Comparison of ENCODE assay signal across 1 cellular context in the genomic region with DNA sequence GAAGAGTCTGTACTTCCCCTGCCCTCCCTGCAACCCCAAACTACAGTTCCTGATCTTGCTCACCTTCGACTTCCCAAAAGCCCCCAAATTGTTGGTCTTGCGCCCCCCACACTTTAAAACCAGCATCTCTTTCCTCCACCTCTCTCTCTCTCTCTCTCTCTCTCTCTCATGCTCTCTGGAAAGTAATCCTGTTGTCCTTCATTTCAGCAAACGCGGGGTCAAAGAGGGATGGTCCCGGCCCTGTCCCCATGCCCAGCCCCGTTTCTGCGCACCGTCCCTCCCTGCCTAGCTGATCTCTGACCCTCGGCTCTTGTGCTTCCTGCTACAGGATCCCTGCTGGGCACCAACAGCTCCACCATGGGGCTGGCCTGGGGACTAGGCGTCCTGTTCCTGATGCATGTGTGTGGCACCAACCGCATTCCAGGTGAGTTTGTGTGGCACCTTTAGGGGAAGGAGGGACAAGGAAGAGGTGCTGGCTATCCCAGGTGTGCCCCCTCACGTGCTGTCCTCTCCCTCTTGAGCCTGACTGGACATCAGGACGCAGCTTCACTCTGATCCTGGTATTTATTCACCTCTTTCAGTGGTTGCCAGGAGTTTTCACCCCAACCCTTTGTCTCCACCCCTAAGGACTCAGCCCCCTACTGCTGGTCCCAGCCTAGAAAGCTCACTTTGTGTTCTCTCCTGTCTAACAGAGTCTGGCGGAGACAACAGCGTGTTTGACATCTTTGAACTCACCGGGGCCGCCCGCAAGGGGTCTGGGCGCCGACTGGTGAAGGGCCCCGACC.
TF ChIP-seq lines count a peak whose summit lies in the region.

No MANE protein-coding gene starts in this region.

TF ChIP-seq in H1, 55 proteins besides CTCF, POLR2A, EP300 and RAD21:
- TF ChIP-seq CREB1 (IDR thresholded peaks at IDR 0.05) (0 out of 2 replicates have a peak, but pooled peaks have one; percentile 4), TEAD4 (IDR thresholded peaks at IDR 0.05; ENCODE audit: low read depth, low read length) (peak; percentile 74; the same call in 1 of the 2 replicates), SIRT6 (IDR thresholded peaks at IDR 0.05; ENCODE audit: low read length) (no peak), SP2 (IDR thresholded peaks at IDR 0.05; ENCODE audit: low read length) (no peak), TAF7 (optimal IDR thresholded peaks at IDR 0.05; ENCODE audit: borderline replicate concordance, low read depth, low read length) (peak; percentile 81), TBP (IDR thresholded peaks at IDR 0.05; ENCODE audit: low read depth, low read length) (peak; percentile 29; the same call in 1 of the 2 replicates), ASH2L (IDR thresholded peaks at IDR 0.05; ENCODE audit: low read length) (no peak), MAFK (IDR thresholded peaks at IDR 0.05; ENCODE audit: low read depth, low read length) (no peak), HDAC2 (IDR thresholded peaks at IDR 0.05; ENCODE audit: borderline replicate concordance in 1 of 2, low read depth in 2 of 2, low read length in 2 of 2) (no peak), POLR2AphosphoS5 (IDR thresholded peaks at IDR 0.05; ENCODE audit: low read depth, low read length) (peak; percentile 88), KDM4A (IDR thresholded peaks at IDR 0.05; ENCODE audit: low read depth, low read length, severe bottlenecking) (peak; percentile 23)
- TF ChIP-seq, protein P1, sequence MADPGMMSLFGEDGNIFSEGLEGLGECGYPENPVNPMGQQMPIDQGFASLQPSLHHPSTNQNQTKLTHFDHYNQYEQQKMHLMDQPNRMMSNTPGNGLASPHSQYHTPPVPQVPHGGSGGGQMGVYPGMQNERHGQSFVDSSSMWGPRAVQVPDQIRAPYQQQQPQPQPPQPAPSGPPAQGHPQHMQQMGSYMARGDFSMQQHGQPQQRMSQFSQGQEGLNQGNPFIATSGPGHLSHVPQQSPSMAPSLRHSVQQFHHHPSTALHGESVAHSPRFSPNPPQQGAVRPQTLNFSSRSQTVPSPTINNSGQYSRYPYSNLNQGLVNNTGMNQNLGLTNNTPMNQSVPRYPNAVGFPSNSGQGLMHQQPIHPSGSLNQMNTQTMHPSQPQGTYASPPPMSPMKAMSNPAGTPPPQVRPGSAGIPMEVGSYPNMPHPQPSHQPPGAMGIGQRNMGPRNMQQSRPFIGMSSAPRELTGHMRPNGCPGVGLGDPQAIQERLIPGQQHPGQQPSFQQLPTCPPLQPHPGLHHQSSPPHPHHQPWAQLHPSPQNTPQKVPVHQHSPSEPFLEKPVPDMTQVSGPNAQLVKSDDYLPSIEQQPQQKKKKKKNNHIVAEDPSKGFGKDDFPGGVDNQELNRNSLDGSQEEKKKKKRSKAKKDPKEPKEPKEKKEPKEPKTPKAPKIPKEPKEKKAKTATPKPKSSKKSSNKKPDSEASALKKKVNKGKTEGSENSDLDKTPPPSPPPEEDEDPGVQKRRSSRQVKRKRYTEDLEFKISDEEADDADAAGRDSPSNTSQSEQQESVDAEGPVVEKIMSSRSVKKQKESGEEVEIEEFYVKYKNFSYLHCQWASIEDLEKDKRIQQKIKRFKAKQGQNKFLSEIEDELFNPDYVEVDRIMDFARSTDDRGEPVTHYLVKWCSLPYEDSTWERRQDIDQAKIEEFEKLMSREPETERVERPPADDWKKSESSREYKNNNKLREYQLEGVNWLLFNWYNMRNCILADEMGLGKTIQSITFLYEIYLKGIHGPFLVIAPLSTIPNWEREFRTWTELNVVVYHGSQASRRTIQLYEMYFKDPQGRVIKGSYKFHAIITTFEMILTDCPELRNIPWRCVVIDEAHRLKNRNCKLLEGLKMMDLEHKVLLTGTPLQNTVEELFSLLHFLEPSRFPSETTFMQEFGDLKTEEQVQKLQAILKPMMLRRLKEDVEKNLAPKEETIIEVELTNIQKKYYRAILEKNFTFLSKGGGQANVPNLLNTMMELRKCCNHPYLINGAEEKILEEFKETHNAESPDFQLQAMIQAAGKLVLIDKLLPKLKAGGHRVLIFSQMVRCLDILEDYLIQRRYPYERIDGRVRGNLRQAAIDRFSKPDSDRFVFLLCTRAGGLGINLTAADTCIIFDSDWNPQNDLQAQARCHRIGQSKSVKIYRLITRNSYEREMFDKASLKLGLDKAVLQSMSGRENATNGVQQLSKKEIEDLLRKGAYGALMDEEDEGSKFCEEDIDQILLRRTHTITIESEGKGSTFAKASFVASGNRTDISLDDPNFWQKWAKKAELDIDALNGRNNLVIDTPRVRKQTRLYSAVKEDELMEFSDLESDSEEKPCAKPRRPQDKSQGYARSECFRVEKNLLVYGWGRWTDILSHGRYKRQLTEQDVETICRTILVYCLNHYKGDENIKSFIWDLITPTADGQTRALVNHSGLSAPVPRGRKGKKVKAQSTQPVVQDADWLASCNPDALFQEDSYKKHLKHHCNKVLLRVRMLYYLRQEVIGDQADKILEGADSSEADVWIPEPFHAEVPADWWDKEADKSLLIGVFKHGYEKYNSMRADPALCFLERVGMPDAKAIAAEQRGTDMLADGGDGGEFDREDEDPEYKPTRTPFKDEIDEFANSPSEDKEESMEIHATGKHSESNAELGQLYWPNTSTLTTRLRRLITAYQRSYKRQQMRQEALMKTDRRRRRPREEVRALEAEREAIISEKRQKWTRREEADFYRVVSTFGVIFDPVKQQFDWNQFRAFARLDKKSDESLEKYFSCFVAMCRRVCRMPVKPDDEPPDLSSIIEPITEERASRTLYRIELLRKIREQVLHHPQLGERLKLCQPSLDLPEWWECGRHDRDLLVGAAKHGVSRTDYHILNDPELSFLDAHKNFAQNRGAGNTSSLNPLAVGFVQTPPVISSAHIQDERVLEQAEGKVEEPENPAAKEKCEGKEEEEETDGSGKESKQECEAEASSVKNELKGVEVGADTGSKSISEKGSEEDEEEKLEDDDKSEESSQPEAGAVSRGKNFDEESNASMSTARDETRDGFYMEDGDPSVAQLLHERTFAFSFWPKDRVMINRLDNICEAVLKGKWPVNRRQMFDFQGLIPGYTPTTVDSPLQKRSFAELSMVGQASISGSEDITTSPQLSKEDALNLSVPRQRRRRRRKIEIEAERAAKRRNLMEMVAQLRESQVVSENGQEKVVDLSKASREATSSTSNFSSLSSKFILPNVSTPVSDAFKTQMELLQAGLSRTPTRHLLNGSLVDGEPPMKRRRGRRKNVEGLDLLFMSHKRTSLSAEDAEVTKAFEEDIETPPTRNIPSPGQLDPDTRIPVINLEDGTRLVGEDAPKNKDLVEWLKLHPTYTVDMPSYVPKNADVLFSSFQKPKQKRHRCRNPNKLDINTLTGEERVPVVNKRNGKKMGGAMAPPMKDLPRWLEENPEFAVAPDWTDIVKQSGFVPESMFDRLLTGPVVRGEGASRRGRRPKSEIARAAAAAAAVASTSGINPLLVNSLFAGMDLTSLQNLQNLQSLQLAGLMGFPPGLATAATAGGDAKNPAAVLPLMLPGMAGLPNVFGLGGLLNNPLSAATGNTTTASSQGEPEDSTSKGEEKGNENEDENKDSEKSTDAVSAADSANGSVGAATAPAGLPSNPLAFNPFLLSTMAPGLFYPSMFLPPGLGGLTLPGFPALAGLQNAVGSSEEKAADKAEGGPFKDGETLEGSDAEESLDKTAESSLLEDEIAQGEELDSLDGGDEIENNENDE (IDR thresholded peaks at IDR 0.05; ENCODE audit: insufficient replicate concordance, low read length): peak; percentile 45
- TF ChIP-seq, protein P2, sequence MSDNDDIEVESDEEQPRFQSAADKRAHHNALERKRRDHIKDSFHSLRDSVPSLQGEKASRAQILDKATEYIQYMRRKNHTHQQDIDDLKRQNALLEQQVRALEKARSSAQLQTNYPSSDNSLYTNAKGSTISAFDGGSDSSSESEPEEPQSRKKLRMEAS (IDR thresholded peaks at IDR 0.05): 0 out of 2 replicates have a peak, but pooled peaks have one; percentile 25
- TF ChIP-seq, protein P3, sequence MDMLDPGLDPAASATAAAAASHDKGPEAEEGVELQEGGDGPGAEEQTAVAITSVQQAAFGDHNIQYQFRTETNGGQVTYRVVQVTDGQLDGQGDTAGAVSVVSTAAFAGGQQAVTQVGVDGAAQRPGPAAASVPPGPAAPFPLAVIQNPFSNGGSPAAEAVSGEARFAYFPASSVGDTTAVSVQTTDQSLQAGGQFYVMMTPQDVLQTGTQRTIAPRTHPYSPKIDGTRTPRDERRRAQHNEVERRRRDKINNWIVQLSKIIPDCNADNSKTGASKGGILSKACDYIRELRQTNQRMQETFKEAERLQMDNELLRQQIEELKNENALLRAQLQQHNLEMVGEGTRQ (IDR thresholded peaks at IDR 0.05; ENCODE audit: low read length): 0 out of 2 replicates have a peak, but pooled peaks have one; percentile 1
- TF ChIP-seq, protein P4, sequence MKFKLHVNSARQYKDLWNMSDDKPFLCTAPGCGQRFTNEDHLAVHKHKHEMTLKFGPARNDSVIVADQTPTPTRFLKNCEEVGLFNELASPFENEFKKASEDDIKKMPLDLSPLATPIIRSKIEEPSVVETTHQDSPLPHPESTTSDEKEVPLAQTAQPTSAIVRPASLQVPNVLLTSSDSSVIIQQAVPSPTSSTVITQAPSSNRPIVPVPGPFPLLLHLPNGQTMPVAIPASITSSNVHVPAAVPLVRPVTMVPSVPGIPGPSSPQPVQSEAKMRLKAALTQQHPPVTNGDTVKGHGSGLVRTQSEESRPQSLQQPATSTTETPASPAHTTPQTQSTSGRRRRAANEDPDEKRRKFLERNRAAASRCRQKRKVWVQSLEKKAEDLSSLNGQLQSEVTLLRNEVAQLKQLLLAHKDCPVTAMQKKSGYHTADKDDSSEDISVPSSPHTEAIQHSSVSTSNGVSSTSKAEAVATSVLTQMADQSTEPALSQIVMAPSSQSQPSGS (IDR thresholded peaks at IDR 0.05; ENCODE audit: low read length): peak; percentile 58; the same call in 1 of the 2 replicates
TF ChIP-seq in H1: peak in this region for 10.
